Comparison of ENCODE assay signal across 13 cellular contexts in genomic region chr7:47610506-47611044, GRCh38. TPM values are rescaled to one million over a fixed set of nuclear protein-coding genes. Genes with fewer than 3 reads are reported as not detected.
DNase-seq lines count a peak whose midpoint lies in the region; ATAC-seq, FAIRE-seq and TF ChIP-seq lines count a peak whose summit lies in the region.
"Had no signal": no experiment of that assay in that cellular context is flagged by ENCODE, and none has a peak within 500 bp of the region (broad histone marks: within the 10 kb centered on the region; RNA-seq: fewer than 3 reads in every experiment).

No MANE protein-coding gene starts in this region.

- H3K36me3 ChIP-seq in GM23248 (ENCODE audit: low read depth), result no peaks in the 10 kb centered on the region
- H3K36me3 ChIP-seq in small intestine (ENCODE audit: control insufficient read depth in 2 of 2, insufficient read depth in 2 of 2, low read length in 2 of 2), result no peaks in the 10 kb centered on the region
- H3K36me3 ChIP-seq in prostate gland, result no peaks in the 10 kb centered on the region
- H3K36me3 ChIP-seq: thoracic aorta had no signal

- H3F3A ChIP-seq in GM23248 (ENCODE audit: insufficient read depth), result peaks cover 2% of the 10 kb centered on the region; the same call in 1 of the 2 replicates

- H3K9me3 ChIP-seq in GM23248 (ENCODE audit: low read depth) (no peaks in the 10 kb centered on the region), small intestine (ENCODE audit: control insufficient read depth, low read depth) (no peaks in the 10 kb centered on the region), prostate gland (no peaks in the 10 kb centered on the region)
- H3K9me3 ChIP-seq: thoracic aorta had no signal

- no peak for TF ChIP-seq POLR2A in prostate gland (IDR thresholded peaks at IDR 0.05)

- H4K20me1 ChIP-seq in GM23248 (ENCODE audit: insufficient read depth), result no peaks in the 10 kb centered on the region

- H3K4me2 ChIP-seq in GM23248 (ENCODE audit: unreplicated experiment), result no peak overlapping the region

- no peak for FAIRE-seq in small intestine (lab: Jason Lieb, UNC)
- FAIRE-seq: RCC 7860 had no signal

- H2AFZ ChIP-seq in GM23248, result peak overlapping the region; percentile 34; the same call in 1 of the 2 replicates

- in situ Hi-C loops in GM23248 (cut with MboI) (no loop called here), astrocyte of the cerebellum (cut with HindIII; ENCODE audit: low sequenced_read_pairs) (no loop called here)

- H3K9ac ChIP-seq in GM23248, result peak overlapping the region; percentile 36

- intact Hi-C loops in prostate gland (cut with DNase I), result no loop called here

- H3K4me1 ChIP-seq in GM23248 (ENCODE audit: insufficient read depth) (peaks cover 16% of the 10 kb centered on the region), small intestine (ENCODE audit: control insufficient read depth in 2 of 2, insufficient read depth in 1 of 2, low read depth in 1 of 2, low read length in 1 of 2) (no peaks in the 10 kb centered on the region), prostate gland (replicated peaks) (no peaks in the 10 kb centered on the region)

- no peaks in the 10 kb centered on the region for H3K9me2 ChIP-seq in GM23248 (ENCODE audit: insufficient read depth)

- no peak for ATAC-seq in HG02852 (IDR thresholded peaks at IDR 0.05; ENCODE audit: unreplicated experiment)

- H3K4me3 ChIP-seq in GM23248, result no peak overlapping the region
- no peak overlapping the region for H3K4me3 ChIP-seq in astrocyte of the cerebellum (ENCODE audit: low read depth, low read length)
- no peak overlapping the region for H3K4me3 ChIP-seq in small intestine (ENCODE audit: low read depth in 1 of 2, low read length in 2 of 2)
- H3K4me3 ChIP-seq in prostate gland, result no peak overlapping the region
- H3K4me3 ChIP-seq: thoracic aorta had no signal

- WGBS in GM23248 (ENCODE audit: low coverage in 1 of 2, low lambda C conversion rate in 2 of 2, missing lambda C conversion rate in 2 of 2), 2 experiments, result 11 to 17% methylated on average over 4 of the region's 4 CpGs
- 20 to 41% (median 25%) methylated on average over 4 of the region's 4 CpGs for whole genome bisulfite sequencing in small intestine, 3 donors
- 11% methylated on average over 4 of the region's 4 CpGs for WGBS in prostate gland

- TF ChIP-seq CTCF in astrocyte of the cerebellum (IDR thresholded peaks at IDR 0.05; ENCODE audit: low read depth, low read length, missing control alignments) (no peak), prostate gland (IDR thresholded peaks at IDR 0.05) (no peak)

- no peaks in the 10 kb centered on the region for H3K79me2 ChIP-seq in GM23248 (ENCODE audit: insufficient read depth)

- DNase-seq in GM23248 (peak; percentile 57), astrocyte of the cerebellum (ENCODE audit: low read depth) (peak; percentile 59), iris pigment epithelial cell (ENCODE audit: low read depth) (peak; percentile 84), small intestine (peak; percentile 19), prostate gland (ENCODE audit: low spot score) (no peak), anterior cingulate cortex (lab: John Stamatoyannopoulos, UW) (no peak)
- no peak for DNase-seq in stimulated activated CD4-positive, alpha-beta T cell treated with anti-CD3 and anti-CD28 coated beads, Interleukin-12 subunit alpha, Interleukin-12 subunit beta, amount 100 ng/mL, for 4 hours
- DNase-seq: amniotic stem cell; DMS79 treated with DMSO at 0.1 percent for 48 hours; stimulated activated CD4-positive, alpha-beta T cell treated with anti-CD3 and anti-CD28 coated beads, Interleukin-15, amount 100 ng/mL, for 24 hours had no signal

- peak overlapping the region; percentile 29 for H3K27ac ChIP-seq in GM23248
- peak overlapping the region; percentile 17 to 69 for H3K27ac ChIP-seq in small intestine (ENCODE audit: low read depth in 1 of 2, low read length in 1 of 2)
- no peak overlapping the region for H3K27ac ChIP-seq in prostate gland
- H3K27ac ChIP-seq: thoracic aorta had no signal

- no peaks in the 10 kb centered on the region for H3K27me3 ChIP-seq in GM23248 (replicated peaks; ENCODE audit: insufficient read depth)
- H3K27me3 ChIP-seq in small intestine (ENCODE audit: control insufficient read depth in 2 of 2, insufficient read depth in 2 of 2, low read length in 2 of 2), result no peaks in the 10 kb centered on the region
- no peaks in the 10 kb centered on the region for H3K27me3 ChIP-seq in prostate gland (replicated peaks; ENCODE audit: insufficient read depth)

RNA-seq across cellular contexts. Expression of gene TNS3, which starts 28.7 kb away (rescaled TPM):
- total RNA-seq in GM23248 (2014; rRNA removed; shearing (Covaris generic)), result 47.0 and 48.1 TPM in 2 replicates
- polyA plus RNA-seq in GM23248 (2016; fragmentation: Nextera tagmentation; extraction: Ambion mirVana), result 17.2 and 18.6 TPM in 2 replicates
- 10 to 100 TPM; 17.2 to 29.7 (median 24.9) TPM for polyA plus RNA-seq in small intestine
- 10 to 100 TPM; 19.5 to 95.8 TPM for total RNA-seq in prostate gland

Comparison
In these comparisons a context has a peak if more than half of its experiments do, and no peak if none do; other contexts are left out.
1. DNase-seq: peak in GM23248 (single experiment), astrocyte of the cerebellum (single experiment), iris pigment epithelial cell (single experiment) and small intestine (single experiment); none in prostate gland (single experiment), stimulated activated CD4-positive, alpha-beta T cell treated with anti-CD3 and anti-CD28 coated beads, Interleukin-12 subunit alpha, Interleukin-12 subunit beta, amount 100 ng/mL, for 4 hours (single experiment) and anterior cingulate cortex (0 of 58).
2. H3K27ac ChIP-seq: peak in GM23248 (single experiment) and small intestine (2 of 2); none in prostate gland (0 of 2).